In the genomic region with DNA sequence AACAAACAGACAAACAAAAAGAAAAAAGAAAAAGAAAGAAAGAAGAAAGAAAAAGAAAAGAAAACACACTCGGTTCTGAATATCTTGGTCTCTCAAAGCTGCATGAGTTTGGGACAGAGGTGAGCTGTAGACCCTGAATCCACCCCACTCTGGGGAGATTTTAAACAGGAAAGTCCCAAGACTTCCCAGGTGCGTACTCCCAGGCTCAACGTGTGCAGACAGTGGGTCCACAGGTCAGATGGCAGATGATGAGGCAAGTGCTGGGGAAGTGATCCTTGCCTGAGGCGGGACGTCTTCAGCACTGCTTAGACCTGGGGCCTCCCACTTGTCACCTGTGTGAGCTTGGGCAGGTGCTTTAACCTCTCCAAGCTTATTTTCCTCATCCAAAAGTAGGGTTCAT, we compare ENCODE assay signal across 21 cellular contexts. TPM values are rescaled to one million over a fixed set of nuclear protein-coding genes. Genes with fewer than 3 reads are reported as not detected.
"Had no signal": no experiment of that assay in that cellular context is flagged by ENCODE, and none has a peak within 500 bp of the region (broad histone marks: within the 10 kb centered on the region; RNA-seq: fewer than 3 reads in every experiment).

No MANE protein-coding gene starts in this region.

- H3K27ac ChIP-seq: epithelial cell of prostate, lower lobe of right lung had no signal

- H3K27me3 ChIP-seq: heart right ventricle, transverse colon had no signal

- FAIRE-seq: bronchial epithelial cell, kidney, urothelium cell line had no signal

- H3K4me3 ChIP-seq: heart right ventricle, lower lobe of right lung, transverse colon had no signal

- ATAC-seq: heart right ventricle; lower lobe of right lung; sciatic nerve; stimulated activated naive B cell treated with anti-CD40 and anti-IgM and Interleukin-4, amounts not matched to agents 10 μg/mL and 1 μg/mL and 100 μg/mL, for 72 hours had no signal

- H3K36me3 ChIP-seq: heart right ventricle, lower lobe of right lung, transverse colon had no signal

- H3K9me3 ChIP-seq: heart right ventricle, lower lobe of right lung, transverse colon had no signal

- DNase-seq: activated CD4-positive, alpha-beta memory T cell treated with anti-CD3 and anti-CD28 coated beads for 36 hours; activated CD4-positive, alpha-beta T cell treated with anti-CD3 and anti-CD28 coated beads for 48 hours; activated CD4-positive, CD25-positive, alpha-beta regulatory T cell; activated naive CD4-positive, alpha-beta T cell treated with Interleukin-2 at 50 U/mL for 16 hours; activated naive CD8-positive, alpha-beta T cell treated with anti-CD3 and anti-CD28 coated beads for 36 hours; activated T-cell treated with anti-CD3 and anti-CD28 coated beads, Interleukin-2, amount 50 U/mL, for 48 hours; amniotic stem cell; cerebellar nuclear complex; cortex of kidney; heart right ventricle; kidney; lower lobe of right lung; naive B cell; stimulated activated CD4-positive, alpha-beta T cell treated with anti-CD3 and anti-CD28 coated beads, Interleukin-2, amount 100 ng/mL, for 48 hours; stimulated activated CD8-positive, alpha-beta memory T cell treated with anti-CD3 and anti-CD28 coated beads, Interleukin-4, amount 100 ng/mL, for 48 hours; stimulated activated naive B cell treated with anti-CD40 and anti-IgM and Interleukin-4, amounts not matched to agents 10 μg/mL and 1 μg/mL and 100 μg/mL, for 72 hours; transverse colon had no signal

RNA-seq across cellular contexts. Expression of a gene that starts 9.3 kb away (rescaled TPM):
- total RNA-seq: activated CD4-positive, alpha-beta memory T cell treated with anti-CD3 and anti-CD28 coated beads for 36 hours had no signal
